In genomic region chr11:70568504-70569172, GRCh38 we compare ENCODE assay signal across 9 cellular contexts.
A peak's percentile ranks its signal among the peaks of the same experiment; 100 is the strongest.
DNase-seq lines count a peak whose midpoint lies in the region; ATAC-seq and TF ChIP-seq lines count a peak whose summit lies in the region.
"Had no signal": no experiment of that assay in that cellular context is flagged by ENCODE, and none has a peak within 500 bp of the region (broad histone marks: within the 10 kb centered on the region; RNA-seq: fewer than 3 reads in every experiment).

No MANE protein-coding gene starts in this region.

- H3K27me3 ChIP-seq in kidney epithelial cell (ENCODE audit: control insufficient read depth, insufficient read depth, low read length): no peaks in the 10 kb centered on the region

- TF ChIP-seq CTCF in chondrocyte (IDR thresholded peaks at IDR 0.05) (peak; percentile 68), kidney epithelial cell (IDR thresholded peaks at IDR 0.05; ENCODE audit: insufficient read depth, low read length, poor library complexity, severe bottlenecking) (peak; percentile 38)

- peak overlapping the region; percentile 79 for H3K4me3 Mint-ChIP-seq in chondrocyte (ENCODE audit: unreplicated experiment)
- H3K4me3 Mint-ChIP-seq: activated T-helper 17 cell treated with anti-CD3 and anti-CD28 coated beads, Interleukin-2, amount 50 U/mL, for 72 hours had no signal

- peak overlapping the region; percentile 3 for H3K4me3 ChIP-seq in kidney epithelial cell (ENCODE audit: low read depth, low read length)

- H3K36me3 Mint-ChIP-seq in chondrocyte (ENCODE audit: low read depth): no peaks in the 10 kb centered on the region

- DNase-seq in HT1080 (ENCODE audit: low read depth) (peak; percentile 46), chondrocyte (ENCODE audit: low spot score) (peak; percentile 66), kidney epithelial cell (ENCODE audit: low read depth) (no peak), HuH-7.5 (ENCODE audit: low spot score) (no peak), SW 1271 (lab: John Stamatoyannopoulos, UW) (no peak)
- no peak for DNase-seq in stimulated activated naive CD4-positive, alpha-beta T cell treated with Interleukin-2 at 50 U/mL for 16 hours (lab: John Stamatoyannopoulos, UW)

- peaks cover 4% of the 10 kb centered on the region for H3K27me3 Mint-ChIP-seq in chondrocyte (ENCODE audit: low read depth)

- no peaks in the 10 kb centered on the region for H3K36me3 ChIP-seq in kidney epithelial cell (ENCODE audit: control insufficient read depth, insufficient read depth, low read length)

- no peak for ATAC-seq in HG03095 (IDR thresholded peaks at IDR 0.05; ENCODE audit: unreplicated experiment)
- ATAC-seq: activated T-helper 17 cell treated with anti-CD3 and anti-CD28 coated beads, Interleukin-2, amount 50 U/mL, for 72 hours had no signal

- H3K27ac ChIP-seq in temporal lobe (ENCODE audit: low read depth, low read length): peak overlapping the region; percentile 36

- H3K27ac Mint-ChIP-seq in chondrocyte (ENCODE audit: unreplicated experiment): peak overlapping the region; percentile 85
- H3K27ac Mint-ChIP-seq: activated T-helper 17 cell treated with anti-CD3 and anti-CD28 coated beads, Interleukin-2, amount 50 U/mL, for 72 hours had no signal

- H3K9me3 Mint-ChIP-seq in chondrocyte (ENCODE audit: low read depth): no peaks in the 10 kb centered on the region
- H3K9me3 Mint-ChIP-seq: activated T-helper 17 cell treated with anti-CD3 and anti-CD28 coated beads, Interleukin-2, amount 50 U/mL, for 72 hours had no signal

- H3K4me1 Mint-ChIP-seq in chondrocyte (ENCODE audit: low read depth): peaks cover 14% of the 10 kb centered on the region
- H3K4me1 Mint-ChIP-seq: activated T-helper 17 cell treated with anti-CD3 and anti-CD28 coated beads, Interleukin-2, amount 50 U/mL, for 72 hours had no signal

Comparison
In these comparisons a context has a peak if more than half of its experiments do, and no peak if none do; other contexts are left out.
1. DNase-seq: peak in HT1080 (single experiment) and chondrocyte (single experiment); none in kidney epithelial cell (single experiment), HuH-7.5 (single experiment), SW 1271 (0 of 2) and stimulated activated naive CD4-positive, alpha-beta T cell treated with Interleukin-2 at 50 U/mL for 16 hours (single experiment).